In the genomic region with DNA sequence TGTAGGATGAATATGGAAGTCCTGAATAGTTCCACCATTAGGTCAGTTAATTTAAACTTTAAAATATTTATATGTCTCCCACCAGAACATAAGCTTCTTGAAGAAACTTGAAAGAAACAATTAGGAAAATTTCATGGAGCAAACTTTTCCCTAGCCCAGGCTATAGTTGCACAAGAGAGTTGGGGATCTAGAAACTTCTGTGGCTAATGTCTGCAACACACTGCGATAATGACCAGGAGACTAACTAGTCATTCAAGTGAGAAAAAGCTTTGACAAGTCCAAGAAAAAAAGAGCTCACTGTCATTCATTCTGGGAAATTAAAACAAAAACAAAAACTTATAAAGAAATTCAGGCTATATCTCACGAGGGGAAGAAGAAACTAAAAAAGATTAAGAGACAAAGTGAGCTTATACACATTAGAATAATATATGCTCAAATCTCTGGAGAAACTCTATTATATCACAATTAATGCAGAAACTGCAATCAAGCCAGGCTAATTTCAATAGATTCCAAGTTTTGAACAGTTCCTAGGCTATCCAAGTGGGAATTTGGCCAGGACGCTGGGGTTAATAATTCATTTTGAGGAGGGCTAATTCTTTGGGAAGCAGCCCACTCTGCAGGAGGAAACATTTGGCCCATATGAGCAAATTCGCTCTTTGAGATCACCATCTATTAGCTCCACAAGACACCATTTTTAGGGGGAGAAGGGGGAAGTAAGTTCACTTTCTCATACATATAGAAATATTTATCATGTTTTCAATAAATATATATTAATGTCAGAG, we compare ENCODE assay signal across 12 cellular contexts.
"Had no signal": no experiment of that assay in that cellular context is flagged by ENCODE, and none has a peak within 500 bp of the region (broad histone marks: within the 10 kb centered on the region; RNA-seq: fewer than 3 reads in every experiment).

No MANE protein-coding gene starts in this region.

- ATAC-seq: left colon had no signal

- H3K4me1 Mint-ChIP-seq: activated naive CD8-positive, alpha-beta T cell treated with anti-CD3 and anti-CD28 coated beads for 36 hours; memory B cell had no signal

- DNase-seq: activated CD4-positive, alpha-beta T cell treated with anti-CD3 and anti-CD28 coated beads, Interleukin-2, amount 50 U/mL, for 1 hour; activated effector memory CD4-positive, alpha-beta T cell treated with anti-CD3 and anti-CD28 coated beads, Interleukin-2, amount 50 U/mL, for 16 hours; activated naive CD8-positive, alpha-beta T cell treated with anti-CD3 and anti-CD28 coated beads for 36 hours; activated T-cell treated with anti-CD3 and anti-CD28 coated beads, Interleukin-2, amount 50 U/mL, for 24 hours; effector CD4-positive, alpha-beta T cell; hypothalamus; left colon; T-helper 2 cell had no signal

- H3K36me3 Mint-ChIP-seq: activated naive CD8-positive, alpha-beta T cell treated with anti-CD3 and anti-CD28 coated beads for 36 hours; memory B cell had no signal

- H3K27me3 Mint-ChIP-seq: activated T-cell treated with anti-CD3 and anti-CD28 coated beads, Interleukin-2, amount 50 U/mL, for 24 hours; memory B cell had no signal

- H3K4me3 Mint-ChIP-seq: activated naive CD8-positive, alpha-beta T cell treated with anti-CD3 and anti-CD28 coated beads for 36 hours; activated T-cell treated with anti-CD3 and anti-CD28 coated beads, Interleukin-2, amount 50 U/mL, for 24 hours; memory B cell; nephron had no signal

- H3K27ac Mint-ChIP-seq: activated naive CD8-positive, alpha-beta T cell treated with anti-CD3 and anti-CD28 coated beads for 36 hours; activated T-cell treated with anti-CD3 and anti-CD28 coated beads, Interleukin-2, amount 50 U/mL, for 24 hours; memory B cell; nephron had no signal

- H3K4me3 ChIP-seq: coronary artery, skin epidermis had no signal

- H3K9me3 Mint-ChIP-seq: activated naive CD8-positive, alpha-beta T cell treated with anti-CD3 and anti-CD28 coated beads for 36 hours; activated T-cell treated with anti-CD3 and anti-CD28 coated beads, Interleukin-2, amount 50 U/mL, for 24 hours; memory B cell; nephron had no signal

- H3K27ac ChIP-seq: coronary artery, skin epidermis had no signal
